ENCODE assay signal across 8 cellular contexts in the genomic region with DNA sequence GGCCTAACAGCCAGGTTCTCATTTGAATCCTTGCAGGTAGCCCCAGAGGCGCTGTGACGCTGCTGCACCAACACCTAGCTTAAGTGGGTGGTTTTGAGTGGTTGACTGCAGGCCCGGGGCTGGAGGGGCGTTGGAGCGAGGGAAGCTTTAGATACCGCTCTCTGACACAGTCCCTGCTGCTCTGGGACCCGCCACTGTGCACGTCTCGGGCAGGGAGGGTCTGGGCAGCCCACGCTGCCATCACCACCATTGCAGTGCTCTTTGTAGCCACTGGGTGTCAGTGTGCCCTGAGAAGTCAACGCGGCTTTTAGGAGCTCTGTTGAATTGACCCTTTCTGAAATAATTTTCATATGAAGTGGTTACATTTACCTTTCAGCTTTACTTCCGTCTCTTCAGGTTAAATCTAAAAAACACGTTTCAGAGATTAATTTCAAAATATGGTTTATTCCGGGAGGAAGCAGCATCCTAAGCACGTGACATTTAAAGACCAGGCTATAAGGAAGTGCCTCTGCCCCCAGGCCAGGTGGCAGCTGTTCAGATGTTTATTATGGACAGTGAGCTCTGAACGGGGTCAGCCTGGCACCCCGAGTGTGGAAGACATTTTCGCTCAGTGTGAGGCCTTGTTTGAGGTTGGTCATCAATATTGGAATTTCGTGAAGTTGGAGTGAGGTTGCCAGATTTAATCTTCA. TPM values are rescaled to one million over a fixed set of nuclear protein-coding genes. Genes with fewer than 3 reads are reported as not detected.
DNase-seq lines count a peak whose midpoint lies in the region; ATAC-seq and TF ChIP-seq lines count a peak whose summit lies in the region.

No MANE protein-coding gene starts in this region.

- peaks cover 0 to 5% (median 2%) of the 10 kb centered on the region in 4 donors for H3K4me1 ChIP-seq in right lobe of liver

- intact Hi-C loops in right lobe of liver (cut with DNase I) = loop anchor here (5.0 to 10.0 kb wide), 3 partner anchors 82 to 634 kb away; no protein-coding TSS in a partner anchor

- peak; percentile 61 for DNase-seq in activated gamma-delta T cell treated with Interleukin-2 at 50 U/mL for 16 hours
- no peak for DNase-seq in activated gamma-delta T cell (lab: John Stamatoyannopoulos, UW)
- peak; percentile 47 for DNase-seq in NCI-H2171 (lab: John Stamatoyannopoulos, UW)
- DNase-seq in activated CD4-positive, alpha-beta T cell treated with anti-CD3 and anti-CD28 coated beads for 4 hours = peak; percentile 31 to 60
- DNase-seq in coronary artery (ENCODE audit: low spot score) = no peak
- peak in 1 of 3 donors; percentile 36 for DNase-seq in right lobe of liver
- DNase-seq in stimulated activated CD8-positive, alpha-beta memory T cell treated with anti-CD3 and anti-CD28 coated beads, Interleukin-12 subunit alpha, Interleukin-12 subunit beta, amount 100 ng/mL, for 1 hour (ENCODE audit: low read depth) = peak; percentile 28

- H3K4me3 ChIP-seq in coronary artery = no peak overlapping the region
- no peak overlapping the region for H3K4me3 ChIP-seq in right lobe of liver

- no peak for TF ChIP-seq POLR2A in right lobe of liver (IDR thresholded peaks at IDR 0.05)

- H3K27ac ChIP-seq in coronary artery = no peak overlapping the region
- H3K27ac ChIP-seq in right lobe of liver = no peak overlapping the region

- H3K36me3 ChIP-seq in right lobe of liver = peaks cover 0 to 80% (median 26%) of the 10 kb centered on the region in 4 donors

- no peaks in the 10 kb centered on the region for H3K27me3 ChIP-seq in right lobe of liver

- 36% methylated on average over 10 of the region's 20 CpGs for WGBS in right lobe of liver (ENCODE audit: insufficient coverage, low coverage, low lambda C conversion rate, missing lambda C conversion rate)

- ATAC-seq in right lobe of liver (peak; percentile 74 to 86 (median 79)), GM19328 (IDR thresholded peaks at IDR 0.05; ENCODE audit: unreplicated experiment) (no peak)

- TF ChIP-seq CTCF in coronary artery (IDR thresholded peaks at IDR 0.05) = peak; percentile 86
- peak; percentile 83 to 96 (median 92) for TF ChIP-seq CTCF in right lobe of liver (IDR thresholded peaks at IDR 0.05)

- no peaks in the 10 kb centered on the region for H3K9me3 ChIP-seq in right lobe of liver

RNA-seq across cellular contexts. Expression of gene PARVB, which starts 30.9 kb away (rescaled TPM):
- total RNA-seq in right lobe of liver = 10 to 100 TPM; 14.2 to 21.3 (median 15.2) TPM

RNA-seq across cellular contexts. Expression of gene SAMM50, which starts 38.0 kb away (rescaled TPM):
- total RNA-seq in right lobe of liver = 10 to 100 TPM; 17.5 to 39.5 (median 21.0) TPM

Comparison
In these comparisons a context has a peak if more than half of its experiments do, and no peak if none do; other contexts are left out.
1. DNase-seq: peak in activated gamma-delta T cell treated with Interleukin-2 at 50 U/mL for 16 hours (single experiment), NCI-H2171 (single experiment), activated CD4-positive, alpha-beta T cell treated with anti-CD3 and anti-CD28 coated beads for 4 hours (2 of 2) and stimulated activated CD8-positive, alpha-beta memory T cell treated with anti-CD3 and anti-CD28 coated beads, Interleukin-12 subunit alpha, Interleukin-12 subunit beta, amount 100 ng/mL, for 1 hour (single experiment); none in activated gamma-delta T cell (single experiment) and coronary artery (single experiment).